In genomic region chr1:190207733-190208132, GRCh38 we compare ENCODE assay signal across 6 cellular contexts.
"Had no signal": no experiment of that assay in that cellular context is flagged by ENCODE, and none has a peak within 500 bp of the region (broad histone marks: within the 10 kb centered on the region; RNA-seq: fewer than 3 reads in every experiment).

No MANE protein-coding gene starts in this region.

- H3K27ac ChIP-seq: HL-60, KMS-11 had no signal

- H3K27me3 Mint-ChIP-seq: IgD-negative memory B cell had no signal

- H3K4me1 Mint-ChIP-seq: IgD-negative memory B cell had no signal

- H3K9ac ChIP-seq: KMS-11 had no signal

- H3K4me2 ChIP-seq: KMS-11 had no signal

- FAIRE-seq: HTR-8/SVneo had no signal

- H3K27ac Mint-ChIP-seq: IgD-negative memory B cell had no signal

- H3K4me3 Mint-ChIP-seq: IgD-negative memory B cell had no signal

- H3K36me3 Mint-ChIP-seq: IgD-negative memory B cell had no signal

- DNase-seq: KBM-7, KG1 had no signal
